In genomic region chr4:85842540-85842939, GRCh38 we compare ENCODE assay signal across 8 cellular contexts.
DNase-seq lines count a peak whose midpoint lies in the region; ATAC-seq and TF ChIP-seq lines count a peak whose summit lies in the region.

No MANE protein-coding gene starts in this region.

- no peaks in the 10 kb centered on the region for H3F3A ChIP-seq in Loucy (ENCODE audit: low read depth)

- H3K27me3 ChIP-seq in Loucy (ENCODE audit: insufficient read depth, low read length, poor library complexity, severe bottlenecking), result no peaks in the 10 kb centered on the region
- H3K27me3 ChIP-seq in stomach, result no peaks in the 10 kb centered on the region

- DNase-seq in SKM-1 treated with dmso at 0.1 percent for 144 hours (lab: John Stamatoyannopoulos, UW; ENCODE audit: unreplicated experiment), result peak; percentile 78
- no peak for DNase-seq in left ventricle myocardium superior
- DNase-seq in stomach, result no peak
- DNase-seq in OCI-M2 (lab: John Stamatoyannopoulos, UW; ENCODE audit: unreplicated experiment), result no peak
- no peak for DNase-seq in stimulated activated CD4-positive, alpha-beta T cell treated with anti-CD3 and anti-CD28 coated beads, Interleukin-15, amount 100 ng/mL, for 24 hours
- no peak for DNase-seq in GM13977 (ENCODE audit: low spot score)
- DNase-seq in NCI-H226, result no peak

- ATAC-seq in left ventricle myocardium superior, result peak; percentile 60

- peak overlapping the region; percentile 11; the same call in 1 of the 2 replicates for H2AFZ ChIP-seq in Loucy (ENCODE audit: low read length)

- no peak overlapping the region for H3K4me2 ChIP-seq in Loucy (ENCODE audit: low read depth, low read length, poor library complexity, severe bottlenecking)

- intact Hi-C loops in left ventricle myocardium superior (cut with micrococcal nuclease), result no loop called here
- intact Hi-C loops in stomach (cut with DNase I; ENCODE audit: low total_unique reads), result no loop called here

- no peaks in the 10 kb centered on the region for H3K9me2 ChIP-seq in Loucy (replicated peaks; ENCODE audit: low read depth, low read length)

- H3K4me3 ChIP-seq in Loucy (ENCODE audit: low read length, poor library complexity, severe bottlenecking) (no peak overlapping the region), stomach (no peak overlapping the region)

- 36 to 45% (median 39%) methylated on average over 7 of the region's 7 CpGs for WGBS in stomach, 5 donors

- H3K9ac ChIP-seq in Loucy (ENCODE audit: low read depth, low read length, poor library complexity, severe bottlenecking), result no peak overlapping the region

- peaks cover 6% of the 10 kb centered on the region for H3K4me1 ChIP-seq in Loucy (ENCODE audit: insufficient read depth, low read length, poor library complexity, severe bottlenecking)
- H3K4me1 ChIP-seq in stomach, result peaks cover 6 to 40% (median 26%) of the 10 kb centered on the region in 4 donors

- no peaks in the 10 kb centered on the region for H4K20me1 ChIP-seq in Loucy (ENCODE audit: insufficient read depth, low read length, poor library complexity, severe bottlenecking)

- no peaks in the 10 kb centered on the region for H3K79me2 ChIP-seq in Loucy (ENCODE audit: insufficient read depth, low read length)

- TF ChIP-seq EP300 in stomach (IDR thresholded peaks at IDR 0.05), result no peak

- TF ChIP-seq CTCF in Loucy (conservative IDR thresholded peaks at IDR 0.05; ENCODE audit: low read length), result no peak
- TF ChIP-seq CTCF in stomach (IDR thresholded peaks at IDR 0.05), result no peak
- no peak for TF ChIP-seq CTCF in GM13977 (IDR thresholded peaks at IDR 0.05; ENCODE audit: extremely low read depth, insufficient read depth, missing control alignments)

- in situ Hi-C loops in GM13977 (cut with MboI; ENCODE audit: low pct_unique_long_range_greater_than_20kb, low sequenced_read_pairs, unreplicated experiment), result no loop called here

- no peak for TF ChIP-seq POLR2A in stomach (IDR thresholded peaks at IDR 0.05)

- H3K9me3 ChIP-seq in Loucy (ENCODE audit: insufficient read depth, low read depth, low read length) (no peaks in the 10 kb centered on the region), stomach (no peaks in the 10 kb centered on the region)

- H3K27ac ChIP-seq in stomach, result peak overlapping the region in 3 of 5 donors; percentile 58 to 64 (median 60)

- H3K36me3 ChIP-seq in Loucy (ENCODE audit: insufficient read depth, low read length) (no peaks in the 10 kb centered on the region), stomach (no peaks in the 10 kb centered on the region)
